Comparison of ENCODE assay signal across 11 cellular contexts in genomic region chr13:114101831-114102520, GRCh38. TPM values are rescaled to one million over a fixed set of nuclear protein-coding genes. Genes with fewer than 3 reads are reported as not detected.
DNase-seq lines count a peak whose midpoint lies in the region; ATAC-seq and TF ChIP-seq lines count a peak whose summit lies in the region.
"Had no signal": no experiment of that assay in that cellular context is flagged by ENCODE, and none has a peak within 500 bp of the region (broad histone marks: within the 10 kb centered on the region; RNA-seq: fewer than 3 reads in every experiment).

No MANE protein-coding gene starts in this region.

- no peaks in the 10 kb centered on the region for H3K9me3 ChIP-seq in CD8-positive, alpha-beta T cell (ENCODE audit: low read length)
- H3K9me3 ChIP-seq in WERI-Rb-1 (ENCODE audit: severe bottlenecking) (peaks cover 12% of the 10 kb centered on the region), cardiac muscle cell (ENCODE audit: low read depth) (no peaks in the 10 kb centered on the region)

- no peaks in the 10 kb centered on the region for H3K27me3 Mint-ChIP-seq in CD8-positive, alpha-beta T cell (ENCODE audit: low read depth)
- H3K27me3 Mint-ChIP-seq in progenitor cell of endocrine pancreas: no peaks in the 10 kb centered on the region
- no peaks in the 10 kb centered on the region for H3K27me3 Mint-ChIP-seq in stimulated activated memory B cell treated with anti-CD40 and anti-IgM and Interleukin-4, amounts not matched to agents 10 μg/mL and 1 μg/mL and 100 μg/mL, for 72 hours

- intact Hi-C loops in CD8-positive, alpha-beta T cell (cut with DNase I, micrococcal nuclease): no loop called here
- intact Hi-C loops in posterior vena cava (cut with DNase I): loop anchor here (1.0 to 5.0 kb wide), 2 partner anchors 12 to 35 kb away; no protein-coding TSS in a partner anchor

- peak overlapping the region; percentile 78 for H3K27ac Mint-ChIP-seq in CD8-positive, alpha-beta T cell
- H3K27ac Mint-ChIP-seq in progenitor cell of endocrine pancreas: no peak overlapping the region
- no peak overlapping the region for H3K27ac Mint-ChIP-seq in stimulated activated memory B cell treated with anti-CD40 and anti-IgM and Interleukin-4, amounts not matched to agents 10 μg/mL and 1 μg/mL and 100 μg/mL, for 72 hours

- TF ChIP-seq CTCF in CD8-positive, alpha-beta T cell (IDR thresholded peaks at IDR 0.05): no peak
- TF ChIP-seq CTCF in WERI-Rb-1 (IDR thresholded peaks at IDR 0.05; ENCODE audit: low read depth, low read length): no peak
- no peak for TF ChIP-seq CTCF in cardiac muscle cell (IDR thresholded peaks at IDR 0.05; ENCODE audit: low read depth, low read length)
- TF ChIP-seq CTCF in progenitor cell of endocrine pancreas (IDR thresholded peaks at IDR 0.05; ENCODE audit: unreplicated experiment): no peak

- no peak for ATAC-seq in CD8-positive, alpha-beta T cell
- no peak for ATAC-seq in GM19324 (IDR thresholded peaks at IDR 0.05; ENCODE audit: low FRiP score, unreplicated experiment)
- no peak for ATAC-seq in stimulated activated memory B cell treated with anti-CD40 and anti-IgM and Interleukin-4, amounts not matched to agents 10 μg/mL and 1 μg/mL and 100 μg/mL, for 72 hours

- CTCF ChIA-PET in CD8-positive, alpha-beta T cell (lab: Charles Lee): no interaction called here

- peaks cover 48% of the 10 kb centered on the region for H3K36me3 Mint-ChIP-seq in CD8-positive, alpha-beta T cell
- H3K36me3 Mint-ChIP-seq in progenitor cell of endocrine pancreas (ENCODE audit: insufficient read depth): no peaks in the 10 kb centered on the region
- peaks cover 1% of the 10 kb centered on the region for H3K36me3 Mint-ChIP-seq in stimulated activated memory B cell treated with anti-CD40 and anti-IgM and Interleukin-4, amounts not matched to agents 10 μg/mL and 1 μg/mL and 100 μg/mL, for 72 hours

- H3K27me3 ChIP-seq in CD8-positive, alpha-beta T cell (ENCODE audit: insufficient read depth, low read length): no peaks in the 10 kb centered on the region
- H3K27me3 ChIP-seq in WERI-Rb-1 (ENCODE audit: insufficient read depth, low read depth, severe bottlenecking): no peaks in the 10 kb centered on the region
- no peaks in the 10 kb centered on the region for H3K27me3 ChIP-seq in cardiac muscle cell

- peaks cover 20% of the 10 kb centered on the region for H3K36me3 ChIP-seq in CD8-positive, alpha-beta T cell (ENCODE audit: insufficient read depth, low read length)
- H3K36me3 ChIP-seq in WERI-Rb-1 (no peaks in the 10 kb centered on the region), cardiac muscle cell (no peaks in the 10 kb centered on the region)

- peaks cover 74% of the 10 kb centered on the region for H3K4me1 Mint-ChIP-seq in CD8-positive, alpha-beta T cell (ENCODE audit: low read depth)
- peaks cover 5% of the 10 kb centered on the region for H3K4me1 Mint-ChIP-seq in progenitor cell of endocrine pancreas (ENCODE audit: low read depth)
- H3K4me1 Mint-ChIP-seq in stimulated activated memory B cell treated with anti-CD40 and anti-IgM and Interleukin-4, amounts not matched to agents 10 μg/mL and 1 μg/mL and 100 μg/mL, for 72 hours: peaks cover 62% of the 10 kb centered on the region

- no peak overlapping the region for H3K4me3 ChIP-seq in CD8-positive, alpha-beta T cell (ENCODE audit: low read depth, low read length)
- H3K4me3 ChIP-seq in WERI-Rb-1 (ENCODE audit: low read depth, low read length) (no peak overlapping the region), cardiac muscle cell (no peak overlapping the region)
- H3K4me3 ChIP-seq: SK-N-MC had no signal

- peaks cover 86% of the 10 kb centered on the region for H3K4me1 ChIP-seq in CD8-positive, alpha-beta T cell (ENCODE audit: insufficient read depth, low read length)
- peaks cover 38% of the 10 kb centered on the region for H3K4me1 ChIP-seq in cardiac muscle cell (ENCODE audit: low read depth)

- no peaks in the 10 kb centered on the region for H3K9me3 Mint-ChIP-seq in CD8-positive, alpha-beta T cell
- H3K9me3 Mint-ChIP-seq in progenitor cell of endocrine pancreas (ENCODE audit: low read depth): no peaks in the 10 kb centered on the region
- no peaks in the 10 kb centered on the region for H3K9me3 Mint-ChIP-seq in stimulated activated memory B cell treated with anti-CD40 and anti-IgM and Interleukin-4, amounts not matched to agents 10 μg/mL and 1 μg/mL and 100 μg/mL, for 72 hours

- H3K27ac ChIP-seq in CD8-positive, alpha-beta T cell (ENCODE audit: low read depth, low read length): no peak overlapping the region
- H3K27ac ChIP-seq in WERI-Rb-1 (no peak overlapping the region), cardiac muscle cell (peak overlapping the region; percentile 82)

- DNase-seq in CD8-positive, alpha-beta T cell: peak in 1 of 7 experiments; percentile 20
- peak; percentile 10 for DNase-seq in WERI-Rb-1
- DNase-seq in cardiac muscle cell (ENCODE audit: low read depth in 1 of 2, low spot score in 1 of 2): no peak
- DNase-seq in posterior vena cava (ENCODE audit: low spot score): peak; percentile 62
- no peak for DNase-seq in progenitor cell of endocrine pancreas (ENCODE audit: low spot score, unreplicated experiment)
- no peak for DNase-seq in dedifferentiated amniotic fluid mesenchymal stem cell (ENCODE audit: extremely low spot score)
- DNase-seq: KG1, occipital lobe had no signal

- no peak overlapping the region for H3K4me3 Mint-ChIP-seq in CD8-positive, alpha-beta T cell
- H3K4me3 Mint-ChIP-seq in progenitor cell of endocrine pancreas (ENCODE audit: low read depth): no peak overlapping the region
- H3K4me3 Mint-ChIP-seq in stimulated activated memory B cell treated with anti-CD40 and anti-IgM and Interleukin-4, amounts not matched to agents 10 μg/mL and 1 μg/mL and 100 μg/mL, for 72 hours: no peak overlapping the region

- POLR2A ChIA-PET in CD8-positive, alpha-beta T cell (lab: Charles Lee): no interaction called here

RNA-seq across cellular contexts. Expression of gene RASA3, which starts 30.4 kb away (rescaled TPM):
- total RNA-seq in CD8-positive, alpha-beta T cell: 100 to 1,000 TPM; 144 TPM
- 18.1 and 26.0 TPM in 2 replicates for total RNA-seq in cardiac muscle cell
- polyA plus RNA-seq in cardiac muscle cell: 14.0 and 21.4 TPM in 2 replicates
- total RNA-seq in posterior vena cava: 10 to 100 TPM; 28.8 to 30.1 TPM
- 6.3 and 7.6 TPM in 2 replicates for total RNA-seq in progenitor cell of endocrine pancreas

Comparison
In these comparisons a context has a peak if more than half of its experiments do, and no peak if none do; other contexts are left out.
1. DNase-seq: peak in WERI-Rb-1 (single experiment) and posterior vena cava (single experiment); none in cardiac muscle cell (0 of 2), progenitor cell of endocrine pancreas (single experiment) and dedifferentiated amniotic fluid mesenchymal stem cell (single experiment).
2. intact Hi-C loops: an anchor here in posterior vena cava (1.0 to 5.0 kb wide); none called in CD8-positive, alpha-beta T cell.